In genomic region chr5:34899066-34899465, GRCh38 we compare ENCODE assay signal across 24 cellular contexts.
"Had no signal": no experiment of that assay in that cellular context is flagged by ENCODE, and none has a peak within 500 bp of the region (broad histone marks: within the 10 kb centered on the region; RNA-seq: fewer than 3 reads in every experiment).

No MANE protein-coding gene starts in this region.

- H3K36me3 Mint-ChIP-seq: activated naive CD4-positive, alpha-beta T cell treated with anti-CD3 and anti-CD28 coated beads, Interleukin-2, amount 50 U/mL, for 72 hours had no signal

- DNase-seq: activated B cell treated with CpG ODN at 0.5 μM for 24 hours; activated CD4-positive, alpha-beta T cell treated with anti-CD3 and anti-CD28 coated beads for 36 hours; activated CD4-positive, alpha-beta T cell treated with anti-CD3 and anti-CD28 coated beads, Interleukin-2, amount 50 U/mL, for 4 hours; activated CD8-positive, alpha-beta memory T cell treated with anti-CD3 and anti-CD28 coated beads for 24 hours; activated CD8-positive, alpha-beta memory T cell treated with anti-CD3 and anti-CD28 coated beads, Interleukin-2, amount 50 U/mL, for 4 hours; activated T-cell treated with anti-CD3 and anti-CD28 coated beads, Interleukin-2, amount 50 U/mL, for 24 hours; brain microvascular endothelial cell; effector memory CD4-positive, alpha-beta T cell; glutamatergic neuron; left ventricle myocardium inferior; naive thymus-derived CD8-positive, alpha-beta T cell; stimulated activated CD4-positive, alpha-beta T cell treated with anti-CD3 and anti-CD28 coated beads, Interleukin-4, amount 100 ng/mL, for 24 hours; T1000; tibial artery had no signal

- H3K9me3 Mint-ChIP-seq: activated B cell treated with CpG ODN at 0.5 μM for 24 hours; activated naive CD4-positive, alpha-beta T cell treated with anti-CD3 and anti-CD28 coated beads, Interleukin-2, amount 50 U/mL, for 72 hours; activated T-cell treated with anti-CD3 and anti-CD28 coated beads, Interleukin-2, amount 50 U/mL, for 24 hours; activated T-helper 17 cell treated with anti-CD3 and anti-CD28 coated beads, Interleukin-2, amount 50 U/mL, for 72 hours; central memory CD8-positive, alpha-beta T cell; naive thymus-derived CD8-positive, alpha-beta T cell; stimulated activated naive CD8-positive, alpha-beta T cell treated with anti-CD3 and anti-CD28 coated beads, Interleukin-15, Interleukin-2, amounts not matched to agents 100 ng/mL and 50 ng/mL, for 24 hours had no signal

- H3K27ac ChIP-seq: ascending aorta, brain microvascular endothelial cell, hepatocyte, left ventricle myocardium inferior, prostate gland, right atrium auricular region, tibial artery had no signal

- H3K4me1 Mint-ChIP-seq: activated B cell treated with CpG ODN at 0.5 μM for 24 hours; activated CD4-positive, alpha-beta T cell treated with anti-CD3 and anti-CD28 coated beads for 36 hours; activated T-helper 17 cell treated with anti-CD3 and anti-CD28 coated beads, Interleukin-2, amount 50 U/mL, for 72 hours; central memory CD8-positive, alpha-beta T cell; naive thymus-derived CD8-positive, alpha-beta T cell had no signal

- H3K27ac Mint-ChIP-seq: activated B cell treated with CpG ODN at 0.5 μM for 24 hours; activated CD4-positive, alpha-beta T cell treated with anti-CD3 and anti-CD28 coated beads for 36 hours; activated naive CD4-positive, alpha-beta T cell treated with anti-CD3 and anti-CD28 coated beads, Interleukin-2, amount 50 U/mL, for 72 hours; activated T-cell treated with anti-CD3 and anti-CD28 coated beads, Interleukin-2, amount 50 U/mL, for 24 hours; activated T-helper 17 cell treated with anti-CD3 and anti-CD28 coated beads, Interleukin-2, amount 50 U/mL, for 72 hours; naive thymus-derived CD8-positive, alpha-beta T cell; stimulated activated naive CD8-positive, alpha-beta T cell treated with anti-CD3 and anti-CD28 coated beads, Interleukin-15, Interleukin-2, amounts not matched to agents 100 ng/mL and 50 ng/mL, for 24 hours had no signal

- H3K4me3 ChIP-seq: ascending aorta, hepatocyte, left ventricle myocardium inferior, prostate gland, right atrium auricular region, tibial artery had no signal

- H3K27me3 ChIP-seq: ascending aorta, brain microvascular endothelial cell, hepatocyte, right atrium auricular region, tibial artery had no signal

- H3K27me3 Mint-ChIP-seq: activated B cell treated with CpG ODN at 0.5 μM for 24 hours; activated CD4-positive, alpha-beta T cell treated with anti-CD3 and anti-CD28 coated beads for 36 hours; activated T-cell treated with anti-CD3 and anti-CD28 coated beads, Interleukin-2, amount 50 U/mL, for 24 hours; activated T-helper 17 cell treated with anti-CD3 and anti-CD28 coated beads, Interleukin-2, amount 50 U/mL, for 72 hours; central memory CD8-positive, alpha-beta T cell; naive thymus-derived CD8-positive, alpha-beta T cell; stimulated activated naive CD8-positive, alpha-beta T cell treated with anti-CD3 and anti-CD28 coated beads, Interleukin-15, Interleukin-2, amounts not matched to agents 100 ng/mL and 50 ng/mL, for 24 hours had no signal

- H3K9me3 ChIP-seq: ascending aorta, left ventricle myocardium inferior, prostate gland, right atrium auricular region, tibial artery had no signal

- H3K4me1 ChIP-seq: ascending aorta, left ventricle myocardium inferior, prostate gland, right atrium auricular region, tibial artery had no signal

- H3K36me3 ChIP-seq: brain microvascular endothelial cell, left ventricle myocardium inferior, prostate gland had no signal

- H3K4me3 Mint-ChIP-seq: activated B cell treated with CpG ODN at 0.5 μM for 24 hours; activated CD4-positive, alpha-beta T cell treated with anti-CD3 and anti-CD28 coated beads for 36 hours; activated T-cell treated with anti-CD3 and anti-CD28 coated beads, Interleukin-2, amount 50 U/mL, for 24 hours; activated T-helper 17 cell treated with anti-CD3 and anti-CD28 coated beads, Interleukin-2, amount 50 U/mL, for 72 hours; central memory CD8-positive, alpha-beta T cell; naive thymus-derived CD8-positive, alpha-beta T cell; stimulated activated naive CD8-positive, alpha-beta T cell treated with anti-CD3 and anti-CD28 coated beads, Interleukin-15, Interleukin-2, amounts not matched to agents 100 ng/mL and 50 ng/mL, for 24 hours had no signal

- FAIRE-seq: colon, frontal cortex had no signal
